11 cellular contexts compared by ENCODE assay signal in the genomic region with DNA sequence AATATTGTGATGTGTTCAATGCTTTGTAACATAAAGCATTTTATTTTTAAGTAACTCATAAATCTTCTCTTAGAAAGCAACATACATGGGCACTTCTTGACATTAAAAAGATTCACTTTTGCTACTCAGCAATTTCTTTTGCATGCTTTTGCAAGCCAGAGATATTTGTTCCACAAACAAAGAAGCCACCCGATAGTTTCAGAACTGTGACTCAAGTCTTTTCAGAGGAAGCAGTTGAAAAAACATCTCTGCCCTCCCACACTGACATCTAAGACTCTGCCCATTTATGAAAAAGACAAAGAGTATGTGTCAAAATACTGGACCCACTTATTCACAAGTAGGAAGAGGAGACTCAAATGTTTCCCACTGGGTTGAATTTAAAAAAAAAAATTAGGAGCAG. TPM values are rescaled to one million over a fixed set of nuclear protein-coding genes. Genes with fewer than 3 reads are reported as not detected.
DNase-seq lines count a peak whose midpoint lies in the region; ATAC-seq and TF ChIP-seq lines count a peak whose summit lies in the region.
"Had no signal": no experiment of that assay in that cellular context is flagged by ENCODE, and none has a peak within 500 bp of the region (broad histone marks: within the 10 kb centered on the region; RNA-seq: fewer than 3 reads in every experiment).

No MANE protein-coding gene starts in this region.

- H3K27me3 Mint-ChIP-seq in T-helper 1 cell treated with Interleukin-12 subunit alpha and Interleukin-12 subunit beta and Interleukin-4 antibody, amounts not matched to agents 30 μg/mL and 1 μg/mL, for 36 hours (ENCODE audit: low read depth) = no peaks in the 10 kb centered on the region
- H3K27me3 Mint-ChIP-seq: central memory CD8-positive, alpha-beta T cell had no signal

- peak; percentile 36 for DNase-seq in GM13976 (ENCODE audit: low spot score)
- DNase-seq in dorsolateral prefrontal cortex = no peak
- DNase-seq in smooth muscle cell of the brain vasculature (ENCODE audit: low read depth, low spot score) = peak; percentile 54
- DNase-seq in NK-92 treated with Interleukin-12 subunit alpha and Interleukin-12 subunit beta, amount 100 ng/mL, for 24 hours (lab: John Stamatoyannopoulos, UW) = no peak
- DNase-seq in mucosa of gallbladder (ENCODE audit: low spot score) = no peak
- DNase-seq: nucleus accumbens, OCI-M1 had no signal

- peaks cover 38% of the 10 kb centered on the region for H3K36me3 Mint-ChIP-seq in T-helper 1 cell treated with Interleukin-12 subunit alpha and Interleukin-12 subunit beta and Interleukin-4 antibody, amounts not matched to agents 30 μg/mL and 1 μg/mL, for 36 hours (ENCODE audit: low read depth)

- no peaks in the 10 kb centered on the region for H3K9me3 Mint-ChIP-seq in T-helper 1 cell treated with Interleukin-12 subunit alpha and Interleukin-12 subunit beta and Interleukin-4 antibody, amounts not matched to agents 30 μg/mL and 1 μg/mL, for 36 hours
- H3K9me3 Mint-ChIP-seq: central memory CD8-positive, alpha-beta T cell; WTC11 had no signal

- H3K27me3 ChIP-seq in dorsolateral prefrontal cortex = no peaks in the 10 kb centered on the region

- no peak for ATAC-seq in GM19328 (IDR thresholded peaks at IDR 0.05; ENCODE audit: unreplicated experiment)
- ATAC-seq: WTC11 had no signal

- intact Hi-C loops in dorsolateral prefrontal cortex (cut with DNase I) = no loop called here

- in situ Hi-C loops in GM13976 (cut with MboI; ENCODE audit: low sequenced_read_pairs, unreplicated experiment) = no loop called here

- peak overlapping the region; percentile 50 for H3K4me3 Mint-ChIP-seq in T-helper 1 cell treated with Interleukin-12 subunit alpha and Interleukin-12 subunit beta and Interleukin-4 antibody, amounts not matched to agents 30 μg/mL and 1 μg/mL, for 36 hours
- H3K4me3 Mint-ChIP-seq: central memory CD8-positive, alpha-beta T cell; WTC11 had no signal

- peak overlapping the region in 2 of 59 donors; percentile 2 to 8 for H3K4me3 ChIP-seq in dorsolateral prefrontal cortex

- H3K27ac Mint-ChIP-seq in T-helper 1 cell treated with Interleukin-12 subunit alpha and Interleukin-12 subunit beta and Interleukin-4 antibody, amounts not matched to agents 30 μg/mL and 1 μg/mL, for 36 hours = peak overlapping the region; percentile 59

- peaks cover 47% of the 10 kb centered on the region for H3K4me1 Mint-ChIP-seq in T-helper 1 cell treated with Interleukin-12 subunit alpha and Interleukin-12 subunit beta and Interleukin-4 antibody, amounts not matched to agents 30 μg/mL and 1 μg/mL, for 36 hours (ENCODE audit: low read depth)

- TF ChIP-seq CTCF in GM13976 (IDR thresholded peaks at IDR 0.05; ENCODE audit: borderline replicate concordance, control extremely low read depth, extremely low read depth, insufficient read depth, missing control alignments) = no peak
- no peak for TF ChIP-seq CTCF in dorsolateral prefrontal cortex (IDR thresholded peaks at IDR 0.05 in 54 of 56, conservative IDR thresholded peaks at IDR 0.05 in 2 of 56; ENCODE audit: low read depth in 1 of 56, partially characterized antibody in 56 of 56)

- H3K27ac ChIP-seq in dorsolateral prefrontal cortex = peak overlapping the region in 45 of 59 donors; percentile 1 to 89 (median 43)

RNA-seq across cellular contexts. Expression of a gene that starts 7.5 kb away (rescaled TPM):
- total RNA-seq in dorsolateral prefrontal cortex (10 to 100 TPM; 39.6 to 97.0 (median 66.6) TPM), mucosa of gallbladder (112 TPM)

Comparison
In these comparisons a context has a peak if more than half of its experiments do, and no peak if none do; other contexts are left out.
1. DNase-seq: peak in GM13976 (single experiment) and smooth muscle cell of the brain vasculature (single experiment); none in dorsolateral prefrontal cortex (0 of 10), NK-92 treated with Interleukin-12 subunit alpha and Interleukin-12 subunit beta, amount 100 ng/mL, for 24 hours (single experiment) and mucosa of gallbladder (single experiment).